ENCODE assay signal across 8 cellular contexts in the genomic region with DNA sequence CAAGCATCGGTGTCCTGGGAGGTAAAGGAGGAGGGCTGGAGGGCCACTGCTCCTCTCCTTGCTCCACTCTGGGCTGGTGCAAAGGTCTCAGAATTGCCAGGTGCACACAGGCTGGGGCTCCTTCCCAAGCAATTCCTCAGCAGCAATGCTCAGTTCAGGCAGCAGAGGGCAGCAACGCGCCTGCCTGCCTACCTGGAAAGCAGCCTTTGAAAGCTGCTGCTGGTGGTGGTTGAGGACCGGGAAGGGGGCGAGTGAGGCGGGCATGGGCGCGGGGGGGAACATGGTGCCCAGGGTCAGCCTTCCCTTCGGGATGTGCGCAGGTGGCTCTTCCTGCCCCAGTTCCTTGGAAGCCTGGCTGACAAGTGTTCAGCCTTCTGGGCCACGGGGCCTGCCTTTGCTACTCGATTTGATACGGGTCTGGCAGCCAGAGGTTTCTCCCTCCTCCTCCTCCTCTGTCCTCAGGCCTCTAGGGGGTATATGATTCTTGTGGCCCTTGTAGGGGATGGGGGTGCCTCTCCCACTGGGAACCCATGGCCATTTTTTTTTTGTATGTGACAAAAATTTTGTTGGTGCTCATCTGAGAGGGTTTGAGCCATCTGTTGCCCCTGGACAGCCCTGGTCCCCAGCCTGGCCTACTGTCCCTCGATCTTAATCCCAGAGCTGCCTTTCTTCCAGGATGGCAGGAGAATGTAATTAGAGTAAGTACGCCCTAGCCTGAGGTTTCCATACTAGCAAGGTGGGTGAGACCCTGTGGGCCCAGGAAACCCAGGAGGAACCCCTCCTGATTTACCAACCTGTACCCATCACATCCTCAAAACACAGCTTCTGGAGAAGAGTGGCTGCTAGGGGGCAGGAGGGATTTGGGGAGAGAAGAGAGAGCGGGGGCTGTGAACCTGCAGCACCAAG. TPM values are rescaled to one million over a fixed set of nuclear protein-coding genes. Genes with fewer than 3 reads are reported as not detected.
DNase-seq lines count a peak whose midpoint lies in the region; ATAC-seq, FAIRE-seq and TF ChIP-seq lines count a peak whose summit lies in the region.

No MANE protein-coding gene starts in this region.

- no peaks in the 10 kb centered on the region for H3K27me3 ChIP-seq in neural cell (ENCODE audit: insufficient read depth, low read depth, low read length)

- peaks cover 36% of the 10 kb centered on the region for H3K36me3 Mint-ChIP-seq in activated T-helper 17 cell treated with anti-CD3 and anti-CD28 coated beads, Interleukin-2, amount 50 U/mL, for 72 hours (ENCODE audit: low read depth)

- no peaks in the 10 kb centered on the region for H3K27me3 Mint-ChIP-seq in activated T-helper 17 cell treated with anti-CD3 and anti-CD28 coated beads, Interleukin-2, amount 50 U/mL, for 72 hours
- no peaks in the 10 kb centered on the region for H3K27me3 Mint-ChIP-seq in stimulated activated naive CD8-positive, alpha-beta T cell treated with anti-CD3 and anti-CD28 coated beads, Interleukin-15, amount 100 ng/mL, for 72 hours

- no peak overlapping the region for H3K27ac ChIP-seq in neural cell (ENCODE audit: low read length)

- TF ChIP-seq EP300 in neural cell (conservative IDR thresholded peaks at IDR 0.05; ENCODE audit: poor library complexity, severe bottlenecking): no peak

- peak overlapping the region; percentile 39 for H3K9ac ChIP-seq in neural cell (ENCODE audit: low read length)

- DNase-seq in 8988T (peak; percentile 76), RCC 7860 (ENCODE audit: low spot score) (peak; percentile 53), fibroblast of pulmonary artery (ENCODE audit: low read depth) (peak; percentile 72)
- peak; percentile 78 to 84 for DNase-seq in stimulated activated naive CD8-positive, alpha-beta T cell treated with anti-CD3 and anti-CD28 coated beads, Interleukin-15, amount 100 ng/mL, for 72 hours

- no peaks in the 10 kb centered on the region for H3F3A ChIP-seq in neural cell (ENCODE audit: insufficient read depth, low read length, poor library complexity, severe bottlenecking)

- TF ChIP-seq RAD21 in neural cell (conservative IDR thresholded peaks at IDR 0.05): peak; percentile 85

- H4K20me1 ChIP-seq in neural cell (ENCODE audit: insufficient read depth): no peaks in the 10 kb centered on the region

- H3K9me3 ChIP-seq in neural cell (ENCODE audit: low read length): no peaks in the 10 kb centered on the region

- H3K79me2 ChIP-seq in neural cell (replicated peaks; ENCODE audit: insufficient read depth, low read length): no peaks in the 10 kb centered on the region

- H3K4me3 Mint-ChIP-seq in activated T-helper 17 cell treated with anti-CD3 and anti-CD28 coated beads, Interleukin-2, amount 50 U/mL, for 72 hours: peak overlapping the region; percentile 75
- peak overlapping the region; percentile 29 to 67 for H3K4me3 Mint-ChIP-seq in stimulated activated naive CD8-positive, alpha-beta T cell treated with anti-CD3 and anti-CD28 coated beads, Interleukin-15, amount 100 ng/mL, for 72 hours

- H3K9me3 Mint-ChIP-seq in activated T-helper 17 cell treated with anti-CD3 and anti-CD28 coated beads, Interleukin-2, amount 50 U/mL, for 72 hours: no peaks in the 10 kb centered on the region
- H3K9me3 Mint-ChIP-seq in stimulated activated naive CD8-positive, alpha-beta T cell treated with anti-CD3 and anti-CD28 coated beads, Interleukin-15, amount 100 ng/mL, for 72 hours: no peaks in the 10 kb centered on the region

- H3K27ac Mint-ChIP-seq in activated T-helper 17 cell treated with anti-CD3 and anti-CD28 coated beads, Interleukin-2, amount 50 U/mL, for 72 hours: peak overlapping the region; percentile 98
- peak overlapping the region in 1 of 2 donors; percentile 57 for H3K27ac Mint-ChIP-seq in stimulated activated naive CD8-positive, alpha-beta T cell treated with anti-CD3 and anti-CD28 coated beads, Interleukin-15, amount 100 ng/mL, for 72 hours

- FAIRE-seq in RCC 7860 (lab: Jason Lieb, UNC): no peak

- H3K9me2 ChIP-seq in neural cell (ENCODE audit: insufficient read depth, low read length): no peaks in the 10 kb centered on the region

- ATAC-seq in GM18517 (IDR thresholded peaks at IDR 0.05; ENCODE audit: unreplicated experiment): peak; percentile 46
- ATAC-seq in activated T-helper 17 cell treated with anti-CD3 and anti-CD28 coated beads, Interleukin-2, amount 50 U/mL, for 72 hours (replicated peaks): peak; percentile 39
- ATAC-seq in stimulated activated naive CD8-positive, alpha-beta T cell treated with anti-CD3 and anti-CD28 coated beads, Interleukin-15, amount 100 ng/mL, for 72 hours: peak; percentile 64

- no peaks in the 10 kb centered on the region for H3K36me3 ChIP-seq in neural cell (ENCODE audit: insufficient read depth, low read length)

- no peak overlapping the region for H2AFZ ChIP-seq in neural cell (ENCODE audit: low read depth, low read length)

- H3K4me1 Mint-ChIP-seq in activated T-helper 17 cell treated with anti-CD3 and anti-CD28 coated beads, Interleukin-2, amount 50 U/mL, for 72 hours: peaks cover 23% of the 10 kb centered on the region
- peaks cover 65% of the 10 kb centered on the region for H3K4me1 Mint-ChIP-seq in stimulated activated naive CD8-positive, alpha-beta T cell treated with anti-CD3 and anti-CD28 coated beads, Interleukin-15, amount 100 ng/mL, for 72 hours

- TF ChIP-seq CTCF in LNCAP (IDR thresholded peaks at IDR 0.05): peak; percentile 87
- peak; percentile 94 for TF ChIP-seq CTCF in fibroblast of pulmonary artery (IDR thresholded peaks at IDR 0.05; ENCODE audit: low read length, missing control alignments)
- TF ChIP-seq CTCF in neural cell (IDR thresholded peaks at IDR 0.05; ENCODE audit: poor library complexity, severe bottlenecking): peak; percentile 97

- H3K4me3 ChIP-seq in fibroblast of pulmonary artery (replicated peaks; ENCODE audit: low read depth, low read length): no peak overlapping the region
- peak overlapping the region; percentile 40 for H3K4me3 ChIP-seq in neural cell (ENCODE audit: low read length)

- no peak overlapping the region for H3K4me2 ChIP-seq in neural cell (ENCODE audit: low read length)

TF ChIP-seq in neural cell, 6 proteins besides CTCF, POLR2A, EP300 and RAD21:
- TF ChIP-seq SMC3 (conservative IDR thresholded peaks at IDR 0.05; ENCODE audit: poor library complexity) (peak; percentile 93), TAF1 (IDR thresholded peaks at IDR 0.05; ENCODE audit: low read depth) (no peak), MXI1 (conservative IDR thresholded peaks at IDR 0.05; ENCODE audit: poor library complexity, severe bottlenecking) (no peak), EZH2 (IDR thresholded peaks at IDR 0.05; ENCODE audit: borderline replicate concordance, insufficient read depth, low read length, poor library complexity, severe bottlenecking) (no peak), POLR2AphosphoS5 (IDR thresholded peaks at IDR 0.05) (peak; percentile 26)
- TF ChIP-seq, protein P1, sequence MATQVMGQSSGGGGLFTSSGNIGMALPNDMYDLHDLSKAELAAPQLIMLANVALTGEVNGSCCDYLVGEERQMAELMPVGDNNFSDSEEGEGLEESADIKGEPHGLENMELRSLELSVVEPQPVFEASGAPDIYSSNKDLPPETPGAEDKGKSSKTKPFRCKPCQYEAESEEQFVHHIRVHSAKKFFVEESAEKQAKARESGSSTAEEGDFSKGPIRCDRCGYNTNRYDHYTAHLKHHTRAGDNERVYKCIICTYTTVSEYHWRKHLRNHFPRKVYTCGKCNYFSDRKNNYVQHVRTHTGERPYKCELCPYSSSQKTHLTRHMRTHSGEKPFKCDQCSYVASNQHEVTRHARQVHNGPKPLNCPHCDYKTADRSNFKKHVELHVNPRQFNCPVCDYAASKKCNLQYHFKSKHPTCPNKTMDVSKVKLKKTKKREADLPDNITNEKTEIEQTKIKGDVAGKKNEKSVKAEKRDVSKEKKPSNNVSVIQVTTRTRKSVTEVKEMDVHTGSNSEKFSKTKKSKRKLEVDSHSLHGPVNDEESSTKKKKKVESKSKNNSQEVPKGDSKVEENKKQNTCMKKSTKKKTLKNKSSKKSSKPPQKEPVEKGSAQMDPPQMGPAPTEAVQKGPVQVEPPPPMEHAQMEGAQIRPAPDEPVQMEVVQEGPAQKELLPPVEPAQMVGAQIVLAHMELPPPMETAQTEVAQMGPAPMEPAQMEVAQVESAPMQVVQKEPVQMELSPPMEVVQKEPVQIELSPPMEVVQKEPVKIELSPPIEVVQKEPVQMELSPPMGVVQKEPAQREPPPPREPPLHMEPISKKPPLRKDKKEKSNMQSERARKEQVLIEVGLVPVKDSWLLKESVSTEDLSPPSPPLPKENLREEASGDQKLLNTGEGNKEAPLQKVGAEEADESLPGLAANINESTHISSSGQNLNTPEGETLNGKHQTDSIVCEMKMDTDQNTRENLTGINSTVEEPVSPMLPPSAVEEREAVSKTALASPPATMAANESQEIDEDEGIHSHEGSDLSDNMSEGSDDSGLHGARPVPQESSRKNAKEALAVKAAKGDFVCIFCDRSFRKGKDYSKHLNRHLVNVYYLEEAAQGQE (IDR thresholded peaks at IDR 0.05; ENCODE audit: borderline replicate concordance): no peak

RNA-seq across cellular contexts. Expression of a gene that starts 20.1 kb away (rescaled TPM):
- 10 to 100 TPM; 31.2 to 46.7 TPM for total RNA-seq in activated T-helper 17 cell treated with anti-CD3 and anti-CD28 coated beads, Interleukin-2, amount 50 U/mL, for 72 hours
- 39.6 and 52.4 TPM in 2 replicates for polyA plus RNA-seq in neural cell
- polyA minus RNA-seq in neural cell: 27.0 and 35.0 TPM in 2 replicates

RNA-seq across cellular contexts. Expression of a gene that starts 22.7 kb away (rescaled TPM):
- total RNA-seq in activated T-helper 17 cell treated with anti-CD3 and anti-CD28 coated beads, Interleukin-2, amount 50 U/mL, for 72 hours: under 1 TPM; 0.09 to 0.66 TPM
- 0.88 and 1.8 TPM in 2 replicates for polyA plus RNA-seq in neural cell
- polyA minus RNA-seq in neural cell: 0.49 and 0.69 TPM in 2 replicates

RNA-seq across cellular contexts. Expression of a gene that starts 31.9 kb away (rescaled TPM):
- 10 to 100 TPM; 44.4 to 44.7 TPM for total RNA-seq in activated T-helper 17 cell treated with anti-CD3 and anti-CD28 coated beads, Interleukin-2, amount 50 U/mL, for 72 hours
- 43.2 and 64.2 TPM in 2 replicates for polyA plus RNA-seq in neural cell
- 54.2 and 54.3 TPM in 2 replicates for polyA minus RNA-seq in neural cell

RNA-seq across cellular contexts. Expression of a gene that starts 38.4 kb away (rescaled TPM):
- 10 to 100 TPM; 64.2 to 67.3 TPM for total RNA-seq in activated T-helper 17 cell treated with anti-CD3 and anti-CD28 coated beads, Interleukin-2, amount 50 U/mL, for 72 hours
- polyA plus RNA-seq in neural cell: 103 and 117 TPM in 2 replicates
- 50.9 and 51.4 TPM in 2 replicates for polyA minus RNA-seq in neural cell
